ENCODE assay signal across 22 cellular contexts in the genomic region with DNA sequence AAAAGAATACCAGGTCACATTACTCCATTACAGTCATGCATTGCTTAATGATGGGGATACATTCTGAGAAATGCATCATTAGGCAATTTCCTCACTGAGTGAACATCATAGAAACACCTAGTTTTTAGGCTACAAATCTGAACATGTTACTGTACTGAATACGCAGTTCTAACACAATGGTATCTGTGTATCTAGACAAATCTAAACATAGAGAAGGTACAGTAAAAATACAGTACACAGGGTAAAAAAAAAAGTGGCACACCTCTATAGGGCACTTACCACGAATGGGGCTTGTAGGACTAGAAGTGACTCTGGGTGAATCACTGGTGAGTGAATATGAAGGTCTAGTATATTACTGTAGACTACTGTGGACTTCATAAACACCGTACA.
DNase-seq lines count a peak whose midpoint lies in the region; ATAC-seq and TF ChIP-seq lines count a peak whose summit lies in the region.
"Had no signal": no experiment of that assay in that cellular context is flagged by ENCODE, and none has a peak within 500 bp of the region (broad histone marks: within the 10 kb centered on the region; RNA-seq: fewer than 3 reads in every experiment).

No MANE protein-coding gene starts in this region.

- 77% methylated on average over 3 of the region's 3 CpGs for WGBS in right lobe of liver (ENCODE audit: insufficient coverage, low coverage, low lambda C conversion rate, missing lambda C conversion rate)

- peak; percentile 54 for ATAC-seq in activated T-helper 17 cell treated with anti-CD3 and anti-CD28 coated beads, Interleukin-2, amount 50 U/mL, for 72 hours (replicated peaks)
- peak; percentile 5 to 45 (median 28) for ATAC-seq in right lobe of liver
- ATAC-seq: heart right ventricle, psoas muscle, WTC11 had no signal

- intact Hi-C loops in right lobe of liver (cut with DNase I): no loop called here

- TF ChIP-seq CTCF in right lobe of liver (IDR thresholded peaks at IDR 0.05): no peak

- no peaks in the 10 kb centered on the region for H3K27me3 ChIP-seq in right lobe of liver
- H3K27me3 ChIP-seq: BLaER1, heart right ventricle had no signal

- no peak for TF ChIP-seq POLR2A in right lobe of liver (IDR thresholded peaks at IDR 0.05)

- peaks cover 0 to 32% (median 15%) of the 10 kb centered on the region in 4 donors for H3K4me1 ChIP-seq in right lobe of liver

- no peak overlapping the region for H3K4me3 Mint-ChIP-seq in activated T-helper 17 cell treated with anti-CD3 and anti-CD28 coated beads, Interleukin-2, amount 50 U/mL, for 72 hours
- H3K4me3 Mint-ChIP-seq: neural crest cell, WTC11 had no signal

- H3K4me1 Mint-ChIP-seq in activated T-helper 17 cell treated with anti-CD3 and anti-CD28 coated beads, Interleukin-2, amount 50 U/mL, for 72 hours: peaks cover 17% of the 10 kb centered on the region

- peak; percentile 64 for DNase-seq in NCI-H2171 treated with DMSO at 0.1 percent for 48 hours (lab: John Stamatoyannopoulos, UW)
- no peak for DNase-seq in NCI-H2171 (lab: John Stamatoyannopoulos, UW)
- peak; percentile 23 for DNase-seq in HS-5 (ENCODE audit: low read depth)
- no peak for DNase-seq in right lobe of liver
- DNase-seq in NCI-H82 (lab: John Stamatoyannopoulos, UW): no peak
- DNase-seq in AG20443 (ENCODE audit: low spot score): no peak
- no peak for DNase-seq in DMS 273 treated with DMSO at 0.1 percent for 48 hours (lab: John Stamatoyannopoulos, UW)
- DNase-seq: activated T-cell treated with anti-CD3 and anti-CD28 coated beads, Interleukin-2, amount 50 U/mL, for 48 hours; central memory CD4-positive, alpha-beta T cell; heart right ventricle; islet precursor cell; NCI-H2029; NCI-H524 treated with DMSO at 0.1 percent for 48 hours; psoas muscle; SHP77; T-helper 2 cell had no signal

- no peak overlapping the region for H3K4me3 ChIP-seq in right lobe of liver
- H3K4me3 ChIP-seq: BLaER1, heart right ventricle, psoas muscle, thoracic aorta had no signal

- H3K36me3 Mint-ChIP-seq in activated T-helper 17 cell treated with anti-CD3 and anti-CD28 coated beads, Interleukin-2, amount 50 U/mL, for 72 hours (ENCODE audit: low read depth): peaks cover 18% of the 10 kb centered on the region

- peak overlapping the region; percentile 25 to 82 (median 49) for H3K27ac ChIP-seq in right lobe of liver
- H3K27ac ChIP-seq: 22Rv1, BLaER1, psoas muscle, thoracic aorta had no signal

- H3K9me3 Mint-ChIP-seq in activated T-helper 17 cell treated with anti-CD3 and anti-CD28 coated beads, Interleukin-2, amount 50 U/mL, for 72 hours: no peaks in the 10 kb centered on the region
- H3K9me3 Mint-ChIP-seq: neural crest cell had no signal

- no peaks in the 10 kb centered on the region for H3K27me3 Mint-ChIP-seq in activated T-helper 17 cell treated with anti-CD3 and anti-CD28 coated beads, Interleukin-2, amount 50 U/mL, for 72 hours

- H3K27ac Mint-ChIP-seq in activated T-helper 17 cell treated with anti-CD3 and anti-CD28 coated beads, Interleukin-2, amount 50 U/mL, for 72 hours: no peak overlapping the region
- H3K27ac Mint-ChIP-seq: WTC11 had no signal

- H3K9me3 ChIP-seq in right lobe of liver: no peaks in the 10 kb centered on the region
- H3K9me3 ChIP-seq: heart right ventricle, psoas muscle, thoracic aorta had no signal

- H3K36me3 ChIP-seq in right lobe of liver: no peaks in the 10 kb centered on the region
- H3K36me3 ChIP-seq: heart right ventricle, thoracic aorta had no signal

Comparison
In these comparisons a context has a peak if more than half of its experiments do, and no peak if none do; other contexts are left out.
1. DNase-seq: peak in NCI-H2171 treated with DMSO at 0.1 percent for 48 hours (single experiment) and HS-5 (single experiment); none in NCI-H2171 (single experiment), right lobe of liver (0 of 3), NCI-H82 (single experiment), AG20443 (single experiment) and DMS 273 treated with DMSO at 0.1 percent for 48 hours (single experiment).